ENCODE assay signal across 31 cellular contexts in the genomic region with DNA sequence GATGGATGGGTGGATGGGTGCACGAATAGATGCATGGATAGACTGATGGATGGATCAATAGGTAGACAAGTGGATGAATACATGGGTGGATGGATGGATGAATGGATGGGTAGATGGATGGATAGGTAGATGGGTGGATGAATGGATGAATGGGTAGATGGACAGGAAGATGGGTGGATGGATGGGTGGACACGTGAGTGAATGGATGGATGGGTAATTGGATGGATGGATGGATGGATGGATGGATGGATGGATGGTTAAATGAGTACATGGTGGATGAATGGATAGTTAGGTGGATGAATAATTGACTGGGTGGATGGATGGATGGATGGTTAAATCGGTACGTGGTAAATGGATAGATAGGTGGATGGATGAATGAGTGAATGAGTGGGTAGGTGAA.
"Had no signal": no experiment of that assay in that cellular context is flagged by ENCODE, and none has a peak within 500 bp of the region (broad histone marks: within the 10 kb centered on the region; RNA-seq: fewer than 3 reads in every experiment).

No MANE protein-coding gene starts in this region.

- H3K36me3 ChIP-seq: brain microvascular endothelial cell, esophagus muscularis mucosa, gastrocnemius medialis, heart right ventricle had no signal

- DNase-seq: activated CD4-positive, alpha-beta memory T cell treated with anti-CD3 and anti-CD28 coated beads, Interleukin-2, amount 10 ng/mL, durations not matched to agents 7 days and 5 days; activated CD4-positive, alpha-beta T cell treated with anti-CD3 and anti-CD28 coated beads for 1 hour; activated CD4-positive, alpha-beta T cell treated with anti-CD3 and anti-CD28 coated beads for 4 hours; activated CD4-positive, alpha-beta T cell treated with anti-CD3 and anti-CD28 coated beads, Interleukin-2, amount 10 ng/mL, durations not matched to agents 7 days and 5 days; activated CD4-positive, alpha-beta T cell treated with anti-CD3 and anti-CD28 coated beads, Interleukin-2, amount 50 U/mL, for 4 hours; activated CD8-positive, alpha-beta memory T cell treated with anti-CD3 and anti-CD28 coated beads, Interleukin-2, amount 50 U/mL, for 48 hours; activated gamma-delta T cell; activated naive CD4-positive, alpha-beta T cell; activated naive CD8-positive, alpha-beta T cell treated with anti-CD3 and anti-CD28 coated beads, Interleukin-2, amount 10 ng/mL, durations not matched to agents 7 days and 5 days; activated T-cell treated with anti-CD3 and anti-CD28 coated beads for 4 hours; activated T-cell treated with anti-CD3 and anti-CD28 coated beads, Interleukin-2, amount 50 U/mL, for 24 hours; activated T-cell treated with anti-CD3 and anti-CD28 coated beads, Interleukin-2, amount 50 U/mL, for 72 hours; amniotic stem cell; anterior cingulate cortex; brain microvascular endothelial cell; effector memory CD4-positive, alpha-beta T cell; endodermal cell; erythroblast; gastrocnemius medialis; heart right ventricle; T-helper 2 cell had no signal

- H3K36me3 Mint-ChIP-seq: activated naive CD4-positive, alpha-beta T cell treated with anti-CD3 and anti-CD28 coated beads, Interleukin-2, amount 10 ng/mL, durations not matched to agents 7 days and 5 days; activated naive CD4-positive, alpha-beta T cell treated with anti-CD3 and anti-CD28 coated beads, Interleukin-2, amount 50 U/mL, for 72 hours; activated naive CD8-positive, alpha-beta T cell treated with anti-CD3 and anti-CD28 coated beads, Interleukin-2, amount 10 ng/mL, durations not matched to agents 7 days and 5 days had no signal

- H3K9me3 Mint-ChIP-seq: activated naive CD4-positive, alpha-beta T cell treated with anti-CD3 and anti-CD28 coated beads, Interleukin-2, amount 50 U/mL, for 72 hours; central memory CD8-positive, alpha-beta T cell; dendritic cell treated with granulocyte-macrophage colony-stimulating factor and Interleukin-4, amounts not matched to agents 40 ng/mL and 50 ng/mL, for 4 days had no signal

- H3K27me3 Mint-ChIP-seq: activated CD4-positive, alpha-beta memory T cell treated with anti-CD3 and anti-CD28 coated beads, Interleukin-2, amount 10 ng/mL, durations not matched to agents 7 days and 5 days; activated CD4-positive, alpha-beta T cell treated with anti-CD3 and anti-CD28 coated beads, Interleukin-2, amount 10 ng/mL, durations not matched to agents 7 days and 5 days; activated naive CD4-positive, alpha-beta T cell treated with anti-CD3 and anti-CD28 coated beads, Interleukin-2, amount 10 ng/mL, durations not matched to agents 7 days and 5 days; activated naive CD8-positive, alpha-beta T cell treated with anti-CD3 and anti-CD28 coated beads, Interleukin-2, amount 10 ng/mL, durations not matched to agents 7 days and 5 days; central memory CD8-positive, alpha-beta T cell had no signal

- H3K4me3 Mint-ChIP-seq: activated CD4-positive, alpha-beta memory T cell treated with anti-CD3 and anti-CD28 coated beads, Interleukin-2, amount 10 ng/mL, durations not matched to agents 7 days and 5 days; activated CD4-positive, alpha-beta T cell treated with anti-CD3 and anti-CD28 coated beads, Interleukin-2, amount 10 ng/mL, durations not matched to agents 7 days and 5 days; activated naive CD4-positive, alpha-beta T cell treated with anti-CD3 and anti-CD28 coated beads, Interleukin-2, amount 10 ng/mL, durations not matched to agents 7 days and 5 days; activated naive CD8-positive, alpha-beta T cell treated with anti-CD3 and anti-CD28 coated beads, Interleukin-2, amount 10 ng/mL, durations not matched to agents 7 days and 5 days; activated T-cell treated with anti-CD3 and anti-CD28 coated beads, Interleukin-2, amount 50 U/mL, for 24 hours; activated T-cell treated with anti-CD3 and anti-CD28 coated beads, Interleukin-2, amount 50 U/mL, for 72 hours; central memory CD8-positive, alpha-beta T cell; dendritic cell treated with granulocyte-macrophage colony-stimulating factor and Interleukin-4, amounts not matched to agents 40 ng/mL and 50 ng/mL, for 4 days; endodermal cell; WTC11 had no signal

- ATAC-seq: activated naive CD4-positive, alpha-beta T cell treated with anti-CD3 and anti-CD28 coated beads, Interleukin-2, amount 50 U/mL, for 72 hours; activated T-cell treated with anti-CD3 and anti-CD28 coated beads, Interleukin-2, amount 50 U/mL, for 72 hours; foreskin keratinocyte; gastrocnemius medialis; heart right ventricle; WTC11 had no signal

- H3K4me3 ChIP-seq: coronary artery, dorsolateral prefrontal cortex, esophagus muscularis mucosa, gastrocnemius medialis, heart right ventricle had no signal

- H3K27me3 ChIP-seq: brain microvascular endothelial cell, foreskin keratinocyte had no signal

- H3K4me1 ChIP-seq: gastrocnemius medialis had no signal

- H3K27ac ChIP-seq: brain microvascular endothelial cell, coronary artery, dorsolateral prefrontal cortex, esophagus muscularis mucosa, foreskin keratinocyte, gastrocnemius medialis, heart right ventricle, VCaP had no signal

- H3K27ac Mint-ChIP-seq: activated CD4-positive, alpha-beta memory T cell treated with anti-CD3 and anti-CD28 coated beads, Interleukin-2, amount 10 ng/mL, durations not matched to agents 7 days and 5 days; activated CD4-positive, alpha-beta T cell treated with anti-CD3 and anti-CD28 coated beads, Interleukin-2, amount 10 ng/mL, durations not matched to agents 7 days and 5 days; activated naive CD4-positive, alpha-beta T cell treated with anti-CD3 and anti-CD28 coated beads, Interleukin-2, amount 10 ng/mL, durations not matched to agents 7 days and 5 days; activated naive CD4-positive, alpha-beta T cell treated with anti-CD3 and anti-CD28 coated beads, Interleukin-2, amount 50 U/mL, for 72 hours; activated naive CD8-positive, alpha-beta T cell treated with anti-CD3 and anti-CD28 coated beads, Interleukin-2, amount 10 ng/mL, durations not matched to agents 7 days and 5 days; activated T-cell treated with anti-CD3 and anti-CD28 coated beads, Interleukin-2, amount 50 U/mL, for 24 hours; activated T-cell treated with anti-CD3 and anti-CD28 coated beads, Interleukin-2, amount 50 U/mL, for 72 hours; dendritic cell treated with granulocyte-macrophage colony-stimulating factor and Interleukin-4, amounts not matched to agents 40 ng/mL and 50 ng/mL, for 4 days; endodermal cell; WTC11 had no signal

- H3K4me1 Mint-ChIP-seq: activated CD4-positive, alpha-beta memory T cell treated with anti-CD3 and anti-CD28 coated beads, Interleukin-2, amount 10 ng/mL, durations not matched to agents 7 days and 5 days; activated CD4-positive, alpha-beta T cell treated with anti-CD3 and anti-CD28 coated beads, Interleukin-2, amount 10 ng/mL, durations not matched to agents 7 days and 5 days; activated naive CD4-positive, alpha-beta T cell treated with anti-CD3 and anti-CD28 coated beads, Interleukin-2, amount 10 ng/mL, durations not matched to agents 7 days and 5 days; central memory CD8-positive, alpha-beta T cell; endodermal cell; WTC11 had no signal

- H3K9me3 ChIP-seq: gastrocnemius medialis had no signal
